2 cellular contexts compared by ENCODE assay signal in genomic region chr15:29260896-29261295, GRCh38.
TF ChIP-seq lines count a peak whose summit lies in the region.

No MANE protein-coding gene starts in this region.

TF ChIP-seq in HepG2, 621 proteins besides CTCF, POLR2A, EP300 and RAD21:
- peak; percentile 47; the same call in 1 of the 2 replicates for TF ChIP-seq CEBPB (IDR thresholded peaks at IDR 0.05; ENCODE audit: borderline replicate concordance, low read depth, low read length)
- no peak for TF ChIP-seq HNRNPH1 (optimal IDR thresholded peaks at IDR 0.05; ENCODE audit: low read depth, low read length)
- no peak for TF ChIP-seq AGO1 (IDR thresholded peaks at IDR 0.05; ENCODE audit: low read depth, low read length, poor library complexity, severe bottlenecking)

TF ChIP-seq in H1, 55 proteins besides CTCF, POLR2A, EP300 and RAD21:
- TF ChIP-seq MAFK (IDR thresholded peaks at IDR 0.05; ENCODE audit: low read depth, low read length) (no peak), RXRA (IDR thresholded peaks at IDR 0.05; ENCODE audit: insufficient read depth, low read depth, low read length) (no peak), CEBPB (IDR thresholded peaks at IDR 0.05; ENCODE audit: low read depth, low read length) (0 out of 2 replicates have a peak, but pooled peaks have one; percentile 37), CTBP2 (IDR thresholded peaks at IDR 0.05; ENCODE audit: borderline replicate concordance, insufficient read depth, insufficient read length, low read length) (no peak), JUND (IDR thresholded peaks at IDR 0.05; ENCODE audit: low read length) (no peak), TEAD4 (IDR thresholded peaks at IDR 0.05; ENCODE audit: low read depth, low read length) (no peak), USF2 (IDR thresholded peaks at IDR 0.05; ENCODE audit: low read length) (no peak)
TF ChIP-seq in H1: peak in this region for 1.
